Comparison of ENCODE assay signal across 8 cellular contexts in genomic region chr1:25997759-25998074, GRCh38. TPM values are rescaled to one million over a fixed set of nuclear protein-coding genes. Genes with fewer than 3 reads are reported as not detected.
DNase-seq lines count a peak whose midpoint lies in the region; ATAC-seq and TF ChIP-seq lines count a peak whose summit lies in the region.

PAFAH2 (minus strand) TSS chr1:25998063; CDS start chr1:25990816, 7,247 bp downstream.

- no peaks in the 10 kb centered on the region for H3K9me3 ChIP-seq in muscle layer of colon (ENCODE audit: low read length)

- no peaks in the 10 kb centered on the region for H3K79me2 ChIP-seq in KMS-11 (ENCODE audit: insufficient read depth, low read depth)

- no peak for DNase-seq in dorsolateral prefrontal cortex
- DNase-seq in retina = no peak
- DNase-seq in ecto neural progenitor cell (ENCODE audit: low spot score) = no peak

- H3K9ac ChIP-seq in KMS-11 = peak within 1 kb of the TSS; percentile 71
- peak within 1 kb of the TSS; percentile 62 for H3K9ac ChIP-seq in muscle layer of colon (ENCODE audit: low read length)

- H3K4me1 ChIP-seq in KMS-11 (ENCODE audit: low read depth, poor library complexity, severe bottlenecking) (peaks cover 13% of the 10 kb centered on the region), muscle layer of colon (ENCODE audit: insufficient read depth, low read length) (peaks cover 15% of the 10 kb centered on the region)

- H3K27me3 ChIP-seq in KMS-11 (ENCODE audit: insufficient read depth, low read depth) (no peaks in the 10 kb centered on the region), dorsolateral prefrontal cortex (no peaks in the 10 kb centered on the region), muscle layer of colon (ENCODE audit: control insufficient read depth in 1 of 2, insufficient read depth in 2 of 2, low read length in 2 of 2) (no peaks in the 10 kb centered on the region)

- peak within 1 kb of the TSS; percentile 41 for H3K27ac ChIP-seq in KMS-11
- peak within 1 kb of the TSS; percentile 47 to 95 (median 89) for H3K27ac ChIP-seq in dorsolateral prefrontal cortex
- H3K27ac ChIP-seq in muscle layer of colon (ENCODE audit: low read depth, low read length) = peak within 1 kb of the TSS; percentile 72

- peak within 1 kb of the TSS; percentile 78 for H3K4me2 ChIP-seq in KMS-11

- H3K36me3 ChIP-seq in KMS-11 (ENCODE audit: insufficient read depth) = no peaks in the 10 kb centered on the region
- peaks cover 5% of the 10 kb centered on the region for H3K36me3 ChIP-seq in muscle layer of colon (ENCODE audit: insufficient read depth, low read length)

- H2AFZ ChIP-seq in KMS-11 (ENCODE audit: low read depth) = peak within 1 kb of the TSS; percentile 87

- ATAC-seq in GM19467 (IDR thresholded peaks at IDR 0.05; ENCODE audit: unreplicated experiment) (peak; percentile 12), GM18498 (IDR thresholded peaks at IDR 0.05; ENCODE audit: unreplicated experiment) (no peak), GM21528 (IDR thresholded peaks at IDR 0.05; ENCODE audit: low FRiP score, unreplicated experiment) (no peak)

- TF ChIP-seq CTCF in KMS-11 (conservative IDR thresholded peaks at IDR 0.05; ENCODE audit: low read depth, low read length) (no peak), dorsolateral prefrontal cortex (IDR thresholded peaks at IDR 0.05 in 54 of 56, conservative IDR thresholded peaks at IDR 0.05 in 2 of 56; ENCODE audit: low read depth in 1 of 56, partially characterized antibody in 56 of 56) (no peak)

- no peaks in the 10 kb centered on the region for H4K20me1 ChIP-seq in KMS-11 (ENCODE audit: insufficient read depth)

- peak within 1 kb of the TSS; percentile 69 for H3K4me3 ChIP-seq in KMS-11 (IDR thresholded peaks at IDR 0.05; ENCODE audit: insufficient read depth, low read depth, low read length)
- peak within 1 kb of the TSS; percentile 39 to 93 (median 77) for H3K4me3 ChIP-seq in dorsolateral prefrontal cortex
- peak within 1 kb of the TSS; percentile 40 to 80 for H3K4me3 ChIP-seq in muscle layer of colon (ENCODE audit: low read depth in 1 of 2, low read length in 2 of 2)

- intact Hi-C loops in dorsolateral prefrontal cortex (cut with DNase I) = loop anchor here (1.0 to 10.0 kb wide), 4 partner anchors 93 to 433 kb away; no protein-coding TSS in a partner anchor

RNA-seq across cellular contexts. Expression of gene PAFAH2, which starts in this region (rescaled TPM):
- 10 to 100 TPM in 38 of 120 experiments, 1 to 10 TPM in 82; 3.7 to 19.3 (median 8.5) TPM for total RNA-seq in dorsolateral prefrontal cortex
